17 cellular contexts compared by ENCODE assay signal in the genomic region with DNA sequence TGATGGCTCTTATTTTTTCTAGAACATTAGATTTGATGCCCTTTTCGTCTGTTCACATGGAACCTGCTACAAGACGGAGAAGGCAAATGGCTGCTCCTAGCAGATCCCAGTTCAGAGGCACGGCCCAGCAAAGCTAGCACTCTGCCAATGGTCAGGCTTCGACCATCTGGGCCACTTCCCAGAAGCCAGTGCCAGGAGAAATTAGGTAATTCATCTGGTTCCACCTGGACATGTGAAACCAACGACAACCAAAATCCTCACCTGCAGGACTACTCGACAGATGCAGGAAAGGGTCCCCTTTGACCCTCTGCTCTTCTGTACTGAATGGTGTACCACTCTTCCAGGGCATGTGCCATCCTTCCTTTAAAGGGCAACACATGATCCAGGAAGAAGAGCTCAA. TPM values are rescaled to one million over a fixed set of nuclear protein-coding genes. Genes with fewer than 3 reads are reported as not detected.
DNase-seq lines count a peak whose midpoint lies in the region; ATAC-seq lines count a peak whose summit lies in the region.
"Had no signal": no experiment of that assay in that cellular context is flagged by ENCODE, and none has a peak within 500 bp of the region (broad histone marks: within the 10 kb centered on the region; RNA-seq: fewer than 3 reads in every experiment).

No MANE protein-coding gene starts in this region.

- H3K27ac Mint-ChIP-seq in CD8-positive, alpha-beta memory T cell, result peak overlapping the region in 7 of 8 donors; percentile 50 to 99 (median 85)
- H3K27ac Mint-ChIP-seq in T-helper 17 cell (peak overlapping the region; percentile 96), memory B cell (peak overlapping the region; percentile 94)

- H3K4me2 ChIP-seq in BLaER1, result peak overlapping the region; percentile 97; the same call in 1 of the 2 replicates

- ATAC-seq in T-helper 17 cell (no peak), memory B cell (ENCODE audit: low read depth) (no peak), HG03460 (IDR thresholded peaks at IDR 0.05; ENCODE audit: unreplicated experiment) (no peak)
- ATAC-seq: right cardiac atrium had no signal

- H3K9me3 Mint-ChIP-seq in CD8-positive, alpha-beta memory T cell, result no peaks in the 10 kb centered on the region
- H3K9me3 Mint-ChIP-seq in memory B cell, result no peaks in the 10 kb centered on the region

- H4K20me1 ChIP-seq in BLaER1, result peaks cover 68% of the 10 kb centered on the region

- H3K27ac ChIP-seq in BLaER1, result no peak overlapping the region
- no peak overlapping the region for H3K27ac ChIP-seq in CD8-positive, alpha-beta memory T cell (ENCODE audit: low read depth, low read length)
- H3K27ac ChIP-seq: epithelial cell of prostate, neutrophil had no signal

- POLR2A ChIA-PET in CD8-positive, alpha-beta memory T cell (lab: Charles Lee), result no interaction called here

- H3K27me3 Mint-ChIP-seq in CD8-positive, alpha-beta memory T cell, result peaks cover 0 to 3% of the 10 kb centered on the region in 2 donors
- H3K27me3 Mint-ChIP-seq in T-helper 17 cell (no peaks in the 10 kb centered on the region), memory B cell (no peaks in the 10 kb centered on the region)

- CTCF ChIA-PET in CD8-positive, alpha-beta memory T cell (lab: Charles Lee), result no interaction called here

- H3K9me3 ChIP-seq in BLaER1, result no peaks in the 10 kb centered on the region
- no peaks in the 10 kb centered on the region for H3K9me3 ChIP-seq in CD8-positive, alpha-beta memory T cell (ENCODE audit: low read length)
- H3K9me3 ChIP-seq in T-helper 17 cell (ENCODE audit: control insufficient read depth, low read length, poor library complexity, severe bottlenecking), result no peaks in the 10 kb centered on the region
- H3K9me3 ChIP-seq: neutrophil had no signal

- H3K27me3 ChIP-seq in BLaER1, result peaks cover 10% of the 10 kb centered on the region; the same call in 1 of the 2 replicates
- no peaks in the 10 kb centered on the region for H3K27me3 ChIP-seq in CD8-positive, alpha-beta memory T cell (ENCODE audit: insufficient read depth, low read length, poor library complexity, severe bottlenecking)

- peaks cover 82% of the 10 kb centered on the region for H3K4me1 ChIP-seq in BLaER1
- H3K4me1 ChIP-seq in CD8-positive, alpha-beta memory T cell (ENCODE audit: insufficient read depth, low read length), result peaks cover 29% of the 10 kb centered on the region

- no peaks in the 10 kb centered on the region for H3K36me3 ChIP-seq in BLaER1
- no peaks in the 10 kb centered on the region for H3K36me3 ChIP-seq in CD8-positive, alpha-beta memory T cell (ENCODE audit: insufficient read depth, low read length)
- H3K36me3 ChIP-seq: neutrophil had no signal

- DNase-seq in CD8-positive, alpha-beta memory T cell, result no peak
- no peak for DNase-seq in T-helper 17 cell
- no peak for DNase-seq in memory B cell (ENCODE audit: low spot score in 2 of 2)
- no peak for DNase-seq in NAMALWA (ENCODE audit: low spot score)
- no peak for DNase-seq in NCI-H524 (lab: John Stamatoyannopoulos, UW)
- no peak for DNase-seq in NCI-H1092 treated with DMSO at 0.1 percent for 48 hours (lab: John Stamatoyannopoulos, UW)
- DNase-seq: activated T-cell treated with anti-CD3 and anti-CD28 coated beads, Interleukin-2, amount 50 U/mL, for 1 hour; amygdala; DMS79; NCI-H2029; right cardiac atrium; stimulated activated CD4-positive, alpha-beta T cell treated with anti-CD3 and anti-CD28 coated beads, Interleukin-1b, Interleukin-23, amount 100 ng/mL, for 48 hours had no signal

- no peak overlapping the region for H3K9ac ChIP-seq in BLaER1

- H3K4me3 ChIP-seq in BLaER1, result no peak overlapping the region
- no peak overlapping the region for H3K4me3 ChIP-seq in CD8-positive, alpha-beta memory T cell (ENCODE audit: low read length)
- H3K4me3 ChIP-seq: lung had no signal

- peaks cover 0 to 2% (median 0%) of the 10 kb centered on the region in 3 donors for H3K36me3 Mint-ChIP-seq in CD8-positive, alpha-beta memory T cell
- H3K36me3 Mint-ChIP-seq in T-helper 17 cell (ENCODE audit: low read depth) (no peaks in the 10 kb centered on the region), memory B cell (no peaks in the 10 kb centered on the region)

- peak overlapping the region; percentile 23 to 97 (median 65) for H3K4me3 Mint-ChIP-seq in CD8-positive, alpha-beta memory T cell
- H3K4me3 Mint-ChIP-seq in T-helper 17 cell (no peak overlapping the region), memory B cell (peak overlapping the region; percentile 84)

- H3K4me1 Mint-ChIP-seq in CD8-positive, alpha-beta memory T cell, result peaks cover 42 to 66% (median 60%) of the 10 kb centered on the region in 3 donors
- H3K4me1 Mint-ChIP-seq in T-helper 17 cell, result peaks cover 48% of the 10 kb centered on the region
- peaks cover 51% of the 10 kb centered on the region for H3K4me1 Mint-ChIP-seq in memory B cell

RNA-seq across cellular contexts. Expression of gene MICAL3, which starts 25.4 kb away (rescaled TPM):
- total RNA-seq in CD8-positive, alpha-beta memory T cell, result 10 to 100 TPM; 51.7 to 51.9 TPM
- 1.7 TPM for polyA plus RNA-seq in CD8-positive, alpha-beta memory T cell
- total RNA-seq in T-helper 17 cell, result 10 to 100 TPM; 28.9 to 37.0 TPM
